ENCODE assay signal across 9 cellular contexts in the genomic region with DNA sequence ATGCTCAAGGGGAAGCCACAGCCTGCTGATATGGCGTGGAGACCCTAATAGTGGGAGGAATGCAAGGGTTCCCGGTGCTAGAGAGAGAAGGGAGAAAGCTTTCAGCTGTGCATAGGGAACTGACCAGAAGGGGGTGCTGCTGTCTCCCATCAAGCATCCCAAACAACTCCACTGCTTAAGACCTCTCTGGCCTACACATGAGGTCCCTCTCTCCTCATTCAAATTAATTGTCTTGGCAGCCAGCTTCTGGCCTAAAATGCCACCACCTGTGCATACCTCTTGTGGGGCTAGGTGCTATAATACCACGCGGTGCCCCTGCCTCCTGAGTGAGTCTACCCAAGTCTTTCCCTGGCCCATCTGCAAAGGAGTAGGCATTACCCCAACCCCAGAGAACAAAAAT. TPM values are rescaled to one million over a fixed set of nuclear protein-coding genes. Genes with fewer than 3 reads are reported as not detected.
A peak's percentile ranks its signal among the peaks of the same experiment; 100 is the strongest.
DNase-seq lines count a peak whose midpoint lies in the region; ATAC-seq and TF ChIP-seq lines count a peak whose summit lies in the region.
"Had no signal": no experiment of that assay in that cellular context is flagged by ENCODE, and none has a peak within 500 bp of the region (broad histone marks: within the 10 kb centered on the region; RNA-seq: fewer than 3 reads in every experiment).

No MANE protein-coding gene starts in this region.

- CTCF ChIA-PET in OCI-LY7 (lab: Charles Lee; ENCODE audit: unreplicated experiment), result interaction anchor here (0.6 kb wide), 2 partner anchors 8 to 66 kb away, joined by 3 to 11 read pairs; no protein-coding TSS in a partner anchor

- H3K36me3 Mint-ChIP-seq in activated T-helper 1 cell treated with anti-CD3 and anti-CD28 coated beads, Interleukin-12 subunit alpha, Interleukin-12 subunit beta, Interleukin-2, Interleukin-4 antibody, amounts not matched to agents 30 ng/mL and 10 ng/mL and 1 ng/mL, durations not matched to agents 14 hours and 24 hours and 36 hours (ENCODE audit: low read depth), result peaks cover 5% of the 10 kb centered on the region

- H3K27me3 Mint-ChIP-seq in activated T-helper 1 cell treated with anti-CD3 and anti-CD28 coated beads, Interleukin-12 subunit alpha, Interleukin-12 subunit beta, Interleukin-2, Interleukin-4 antibody, amounts not matched to agents 30 ng/mL and 10 ng/mL and 1 ng/mL, durations not matched to agents 14 hours and 24 hours and 36 hours (ENCODE audit: insufficient read depth), result no peaks in the 10 kb centered on the region

- H3K4me3 ChIP-seq in HFF-Myc (replicated peaks; ENCODE audit: low read depth, low read length), result no peak overlapping the region
- no peak overlapping the region for H3K4me3 ChIP-seq in OCI-LY7 (ENCODE audit: low read depth, low read length, poor library complexity, severe bottlenecking)
- no peak overlapping the region for H3K4me3 ChIP-seq in fibroblast of villous mesenchyme (ENCODE audit: low read depth, low read length)
- H3K4me3 ChIP-seq in osteoblast (ENCODE audit: insufficient read depth, low read length), result no peak overlapping the region

- H3K9me3 Mint-ChIP-seq in activated T-helper 1 cell treated with anti-CD3 and anti-CD28 coated beads, Interleukin-12 subunit alpha, Interleukin-12 subunit beta, Interleukin-2, Interleukin-4 antibody, amounts not matched to agents 30 ng/mL and 10 ng/mL and 1 ng/mL, durations not matched to agents 14 hours and 24 hours and 36 hours, result no peaks in the 10 kb centered on the region
- H3K9me3 Mint-ChIP-seq: T-helper 1 cell treated with Interleukin-12 subunit alpha and Interleukin-12 subunit beta and Interleukin-4 antibody, amounts not matched to agents 30 μg/mL and 1 μg/mL, for 36 hours had no signal

- intact Hi-C loops in OCI-LY7 (cut with micrococcal nuclease; ENCODE audit: unreplicated experiment), result loop anchor here (1.0 kb wide), 1 partner anchor 16 kb away; no protein-coding TSS in a partner anchor
- intact Hi-C loops in activated T-helper 1 cell treated with anti-CD3 and anti-CD28 coated beads, Interleukin-12 subunit alpha, Interleukin-12 subunit beta, Interleukin-2, Interleukin-4 antibody, amounts not matched to agents 30 ng/mL and 10 ng/mL and 1 ng/mL, durations not matched to agents 14 hours and 24 hours and 36 hours (cut with micrococcal nuclease), result loop anchor here (1.0 kb wide), 4 partner anchors 15 to 332 kb away; a partner anchor contains a TSS

- H3K4me1 ChIP-seq in OCI-LY7 (ENCODE audit: insufficient read depth, low read length, poor library complexity, severe bottlenecking), result no peaks in the 10 kb centered on the region
- no peaks in the 10 kb centered on the region for H3K4me1 ChIP-seq in osteoblast (ENCODE audit: insufficient read depth, low read length)

- H3K9me2 ChIP-seq in OCI-LY7 (ENCODE audit: insufficient read depth, low read length), result no peaks in the 10 kb centered on the region

- peak; percentile 83 for TF ChIP-seq CTCF in HFF-Myc (IDR thresholded peaks at IDR 0.05; ENCODE audit: low read depth, low read length, missing control alignments)
- peak; percentile 86 for TF ChIP-seq CTCF in OCI-LY7 (conservative IDR thresholded peaks at IDR 0.05; ENCODE audit: low read length)
- peak; percentile 88 for TF ChIP-seq CTCF in fibroblast of villous mesenchyme (IDR thresholded peaks at IDR 0.05; ENCODE audit: insufficient read depth, low read depth, low read length)
- peak; percentile 93 for TF ChIP-seq CTCF in osteoblast (IDR thresholded peaks at IDR 0.05; ENCODE audit: extremely low read depth, low read depth, low read length)

- H3K36me3 ChIP-seq in OCI-LY7 (ENCODE audit: insufficient read depth, low read length) (peaks cover 38% of the 10 kb centered on the region), osteoblast (ENCODE audit: insufficient read depth, low read length) (peaks cover 4% of the 10 kb centered on the region)

- POLR2A ChIA-PET in OCI-LY7 (lab: Charles Lee), result no interaction called here

- H4K20me1 ChIP-seq in OCI-LY7 (ENCODE audit: insufficient read depth, low read length) (no peaks in the 10 kb centered on the region), osteoblast (ENCODE audit: insufficient read depth, low read length) (no peaks in the 10 kb centered on the region)

- no peaks in the 10 kb centered on the region for H3K9me3 ChIP-seq in OCI-LY7 (ENCODE audit: low read length)
- no peaks in the 10 kb centered on the region for H3K9me3 ChIP-seq in osteoblast (ENCODE audit: low read depth, low read length)

- H2AFZ ChIP-seq in OCI-LY7 (ENCODE audit: low read length) (no peak overlapping the region), osteoblast (ENCODE audit: low read length) (no peak overlapping the region)

- H3K27me3 ChIP-seq in osteoblast (ENCODE audit: insufficient read depth, low read length), result no peaks in the 10 kb centered on the region

- H3K27ac Mint-ChIP-seq in activated T-helper 1 cell treated with anti-CD3 and anti-CD28 coated beads, Interleukin-12 subunit alpha, Interleukin-12 subunit beta, Interleukin-2, Interleukin-4 antibody, amounts not matched to agents 30 ng/mL and 10 ng/mL and 1 ng/mL, durations not matched to agents 14 hours and 24 hours and 36 hours, result no peak overlapping the region
- H3K27ac Mint-ChIP-seq: T-helper 1 cell treated with Interleukin-12 subunit alpha and Interleukin-12 subunit beta and Interleukin-4 antibody, amounts not matched to agents 30 μg/mL and 1 μg/mL, for 36 hours had no signal

- no TSS peak for BruUV-seq in OCI-LY7 (replicated peaks; lab: Mats Ljungman, UMichigan)

- H3K27ac ChIP-seq in OCI-LY7 (ENCODE audit: low read depth, low read length, poor library complexity, severe bottlenecking) (no peak overlapping the region), osteoblast (ENCODE audit: low read depth, low read length) (no peak overlapping the region)

- H3K4me3 Mint-ChIP-seq in activated T-helper 1 cell treated with anti-CD3 and anti-CD28 coated beads, Interleukin-12 subunit alpha, Interleukin-12 subunit beta, Interleukin-2, Interleukin-4 antibody, amounts not matched to agents 30 ng/mL and 10 ng/mL and 1 ng/mL, durations not matched to agents 14 hours and 24 hours and 36 hours, result no peak overlapping the region
- H3K4me3 Mint-ChIP-seq: T-helper 1 cell treated with Interleukin-12 subunit alpha and Interleukin-12 subunit beta and Interleukin-4 antibody, amounts not matched to agents 30 μg/mL and 1 μg/mL, for 36 hours had no signal

- ATAC-seq in HG02852 (IDR thresholded peaks at IDR 0.05; ENCODE audit: unreplicated experiment) (no peak), GM18868 (IDR thresholded peaks at IDR 0.05; ENCODE audit: unreplicated experiment) (no peak)

- H3K79me2 ChIP-seq in OCI-LY7 (ENCODE audit: insufficient read depth, low read depth, low read length), result no peaks in the 10 kb centered on the region
- H3K79me2 ChIP-seq in osteoblast (ENCODE audit: insufficient read depth, low read length), result no peaks in the 10 kb centered on the region

- DNase-seq in COR-L47 (lab: John Stamatoyannopoulos, UW) (peak; percentile 38), HFF-Myc (ENCODE audit: extremely low read depth, low read depth) (no peak), OCI-LY7 (ENCODE audit: low spot score) (peak; percentile 71), fibroblast of villous mesenchyme (ENCODE audit: low read depth) (peak; percentile 79), osteoblast (ENCODE audit: insufficient read length, low spot score, missing footprints) (peak; percentile 99)
- peak; percentile 51 for DNase-seq in activated T-helper 1 cell treated with anti-CD3 and anti-CD28 coated beads, Interleukin-12 subunit alpha, Interleukin-12 subunit beta, Interleukin-2, Interleukin-4 antibody, amounts not matched to agents 30 ng/mL and 10 ng/mL and 1 ng/mL, durations not matched to agents 14 hours and 24 hours and 36 hours (ENCODE audit: low spot score)

- peaks cover 7% of the 10 kb centered on the region for H3K4me1 Mint-ChIP-seq in activated T-helper 1 cell treated with anti-CD3 and anti-CD28 coated beads, Interleukin-12 subunit alpha, Interleukin-12 subunit beta, Interleukin-2, Interleukin-4 antibody, amounts not matched to agents 30 ng/mL and 10 ng/mL and 1 ng/mL, durations not matched to agents 14 hours and 24 hours and 36 hours (ENCODE audit: low read depth)

- no peak overlapping the region for H3K4me2 ChIP-seq in OCI-LY7 (ENCODE audit: low read length)
- H3K4me2 ChIP-seq in osteoblast (ENCODE audit: insufficient read depth, low read length), result no peak overlapping the region

RNA-seq across cellular contexts. Expression of a gene that starts 14.5 kb away (rescaled TPM):
- total RNA-seq in OCI-LY7 (2014; rRNA removed; shearing (Covaris generic)), result 62.1 and 66.7 TPM in 2 replicates
- total RNA-seq in OCI-LY7 (2022) (58.7 and 64.4 TPM in 2 replicates), fibroblast of villous mesenchyme (26.8 and 34.8 TPM in 2 replicates), osteoblast (15.3 and 18.5 TPM in 2 replicates)
- total RNA-seq in activated T-helper 1 cell treated with anti-CD3 and anti-CD28 coated beads, Interleukin-12 subunit alpha, Interleukin-12 subunit beta, Interleukin-2, Interleukin-4 antibody, amounts not matched to agents 30 ng/mL and 10 ng/mL and 1 ng/mL, durations not matched to agents 14 hours and 24 hours and 36 hours, result 55.5 and 64.6 TPM in 2 replicates

RNA-seq across cellular contexts. Expression of a gene that starts 20.6 kb away (rescaled TPM):
- not detected in 2 replicates for total RNA-seq in OCI-LY7 (2014; rRNA removed; shearing (Covaris generic))
- total RNA-seq in OCI-LY7 (2022), result not detected in 2 replicates
- total RNA-seq in activated T-helper 1 cell treated with anti-CD3 and anti-CD28 coated beads, Interleukin-12 subunit alpha, Interleukin-12 subunit beta, Interleukin-2, Interleukin-4 antibody, amounts not matched to agents 30 ng/mL and 10 ng/mL and 1 ng/mL, durations not matched to agents 14 hours and 24 hours and 36 hours, result not detected in 2 replicates
- total RNA-seq in fibroblast of villous mesenchyme, result under 0.01 TPM in 1 of 2 replicates, not detected in the other
- total RNA-seq in osteoblast, result not detected in 2 replicates

RNA-seq across cellular contexts. Expression of a gene that starts 28.1 kb away (rescaled TPM):
- 0.09 and 0.10 TPM in 2 replicates for total RNA-seq in OCI-LY7 (2014; rRNA removed; shearing (Covaris generic))
- 0.27 TPM in 1 of 2 replicates, not detected in the other for total RNA-seq in OCI-LY7 (2022)
- total RNA-seq in activated T-helper 1 cell treated with anti-CD3 and anti-CD28 coated beads, Interleukin-12 subunit alpha, Interleukin-12 subunit beta, Interleukin-2, Interleukin-4 antibody, amounts not matched to agents 30 ng/mL and 10 ng/mL and 1 ng/mL, durations not matched to agents 14 hours and 24 hours and 36 hours, result 0.12 TPM in 1 of 2 replicates, not detected in the other
- total RNA-seq in fibroblast of villous mesenchyme, result under 0.01 and 0.32 TPM in 2 replicates
- total RNA-seq in osteoblast, result under 0.01 TPM in 1 of 2 replicates, not detected in the other

RNA-seq across cellular contexts. Expression of a gene that starts 33.4 kb away (rescaled TPM):
- 32.5 and 39.1 TPM in 2 replicates for total RNA-seq in OCI-LY7 (2014; rRNA removed; shearing (Covaris generic))
- 31.2 and 34.8 TPM in 2 replicates for total RNA-seq in OCI-LY7 (2022)
- total RNA-seq in activated T-helper 1 cell treated with anti-CD3 and anti-CD28 coated beads, Interleukin-12 subunit alpha, Interleukin-12 subunit beta, Interleukin-2, Interleukin-4 antibody, amounts not matched to agents 30 ng/mL and 10 ng/mL and 1 ng/mL, durations not matched to agents 14 hours and 24 hours and 36 hours, result 72.3 and 80.2 TPM in 2 replicates
- 87.7 and 106 TPM in 2 replicates for total RNA-seq in fibroblast of villous mesenchyme
- 95.5 and 101 TPM in 2 replicates for total RNA-seq in osteoblast

RNA-seq across cellular contexts. Expression of a gene that starts 40.7 kb away (rescaled TPM):
- not detected in 2 replicates for total RNA-seq in OCI-LY7 (2014; rRNA removed; shearing (Covaris generic))
- total RNA-seq in OCI-LY7 (2022) (0.11 TPM in 1 of 2 replicates, not detected in the other), fibroblast of villous mesenchyme (not detected in 2 replicates), osteoblast (under 0.01 TPM in 1 of 2 replicates, not detected in the other)
- total RNA-seq in activated T-helper 1 cell treated with anti-CD3 and anti-CD28 coated beads, Interleukin-12 subunit alpha, Interleukin-12 subunit beta, Interleukin-2, Interleukin-4 antibody, amounts not matched to agents 30 ng/mL and 10 ng/mL and 1 ng/mL, durations not matched to agents 14 hours and 24 hours and 36 hours, result not detected in 2 replicates
